Comparison of ENCODE assay signal across 8 cellular contexts in the genomic region with DNA sequence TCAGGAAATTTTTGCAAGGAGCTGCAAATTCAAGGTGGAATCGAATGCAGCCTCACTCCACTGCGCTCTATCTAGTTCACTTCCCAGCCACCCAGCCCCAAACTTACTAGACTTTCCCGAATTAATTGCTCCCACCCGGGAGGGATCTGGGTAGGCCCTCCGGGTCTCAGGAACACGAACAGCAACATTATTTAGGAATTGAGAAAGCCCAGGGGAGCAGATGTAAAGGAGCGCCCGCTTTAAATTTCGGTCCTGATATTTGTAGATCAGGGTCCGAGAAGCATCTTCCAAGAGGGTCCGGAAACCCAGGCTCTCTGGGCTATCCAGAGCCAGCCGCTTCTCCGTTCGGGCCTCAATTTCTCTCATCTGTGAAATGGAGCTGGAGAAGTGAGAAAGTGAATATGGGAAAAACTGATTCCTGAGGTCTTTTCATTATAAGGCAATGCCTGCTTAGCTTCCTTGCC. TPM values are rescaled to one million over a fixed set of nuclear protein-coding genes. Genes with fewer than 3 reads are reported as not detected.
DNase-seq lines count a peak whose midpoint lies in the region; ATAC-seq and TF ChIP-seq lines count a peak whose summit lies in the region.

No MANE protein-coding gene starts in this region.

- H3K27ac ChIP-seq in left lung, result peak overlapping the region; percentile 90 to 95
- no peak overlapping the region for H3K27ac ChIP-seq in thymus (ENCODE audit: low read depth)

- H3K27me3 ChIP-seq in left lung (peaks cover 0 to 10% of the 10 kb centered on the region in 2 donors), thymus (ENCODE audit: control insufficient read depth, insufficient read depth) (peaks cover 25% of the 10 kb centered on the region)

- H3K9me3 Mint-ChIP-seq in activated CD8-positive, alpha-beta memory T cell treated with anti-CD3 and anti-CD28 coated beads, Interleukin-2, amount 10 ng/mL, durations not matched to agents 7 days and 5 days (ENCODE audit: low read depth), result no peaks in the 10 kb centered on the region
- no peaks in the 10 kb centered on the region for H3K9me3 Mint-ChIP-seq in activated naive CD8-positive, alpha-beta T cell treated with anti-CD3 and anti-CD28 coated beads, Interleukin-2, amount 50 U/mL, for 24 hours

- no peak for ATAC-seq in activated CD8-positive, alpha-beta memory T cell treated with anti-CD3 and anti-CD28 coated beads, Interleukin-2, amount 10 ng/mL, durations not matched to agents 7 days and 5 days
- no peak for ATAC-seq in activated naive CD8-positive, alpha-beta T cell treated with anti-CD3 and anti-CD28 coated beads, Interleukin-2, amount 50 U/mL, for 24 hours
- ATAC-seq in left lung, result no peak
- ATAC-seq in left colon, result no peak
- ATAC-seq in HG03159 (IDR thresholded peaks at IDR 0.05; ENCODE audit: unreplicated experiment), result no peak

- no peaks in the 10 kb centered on the region for H3K36me3 Mint-ChIP-seq in activated CD8-positive, alpha-beta memory T cell treated with anti-CD3 and anti-CD28 coated beads, Interleukin-2, amount 10 ng/mL, durations not matched to agents 7 days and 5 days
- H3K36me3 Mint-ChIP-seq in activated naive CD8-positive, alpha-beta T cell treated with anti-CD3 and anti-CD28 coated beads, Interleukin-2, amount 50 U/mL, for 24 hours (ENCODE audit: low read depth), result no peaks in the 10 kb centered on the region

- H3K36me3 ChIP-seq in left lung (no peaks in the 10 kb centered on the region), thymus (ENCODE audit: control insufficient read depth, insufficient read depth) (no peaks in the 10 kb centered on the region)

- CTCF ChIA-PET in activated CD8-positive, alpha-beta memory T cell treated with anti-CD3 and anti-CD28 coated beads, Interleukin-2, amount 10 ng/mL, durations not matched to agents 7 days and 5 days (lab: Charles Lee), result interaction anchor here (1.0 to 22.6 kb wide), 8 partner anchors 8 to 119 kb away, joined by 3 to 1101 read pairs (median 5); no protein-coding TSS in a partner anchor

- H3K9me3 ChIP-seq in left lung (no peaks in the 10 kb centered on the region), thymus (ENCODE audit: control insufficient read depth) (no peaks in the 10 kb centered on the region)

- no peak for DNase-seq in activated CD8-positive, alpha-beta memory T cell treated with anti-CD3 and anti-CD28 coated beads, Interleukin-2, amount 10 ng/mL, durations not matched to agents 7 days and 5 days
- no peak for DNase-seq in activated CD8-positive, alpha-beta memory T cell treated with anti-CD3 and anti-CD28 coated beads, Interleukin-2, amount 50 U/mL, for 4 hours
- DNase-seq in activated naive CD8-positive, alpha-beta T cell treated with anti-CD3 and anti-CD28 coated beads, Interleukin-2, amount 50 U/mL, for 24 hours, result no peak
- DNase-seq in left lung (no peak), left colon (no peak)
- DNase-seq in effector CD8-positive, alpha-beta T cell (lab: John Stamatoyannopoulos, UW), result no peak

- TF ChIP-seq CTCF in left lung (IDR thresholded peaks at IDR 0.05), result no peak

- peak overlapping the region; percentile 78 for H3K4me3 Mint-ChIP-seq in activated CD8-positive, alpha-beta memory T cell treated with anti-CD3 and anti-CD28 coated beads, Interleukin-2, amount 10 ng/mL, durations not matched to agents 7 days and 5 days
- H3K4me3 Mint-ChIP-seq in activated naive CD8-positive, alpha-beta T cell treated with anti-CD3 and anti-CD28 coated beads, Interleukin-2, amount 50 U/mL, for 24 hours, result peak overlapping the region; percentile 89

- no peak overlapping the region for H3K27ac Mint-ChIP-seq in activated CD8-positive, alpha-beta memory T cell treated with anti-CD3 and anti-CD28 coated beads, Interleukin-2, amount 10 ng/mL, durations not matched to agents 7 days and 5 days
- no peak overlapping the region for H3K27ac Mint-ChIP-seq in activated naive CD8-positive, alpha-beta T cell treated with anti-CD3 and anti-CD28 coated beads, Interleukin-2, amount 50 U/mL, for 24 hours

- H3K27me3 Mint-ChIP-seq in activated CD8-positive, alpha-beta memory T cell treated with anti-CD3 and anti-CD28 coated beads, Interleukin-2, amount 10 ng/mL, durations not matched to agents 7 days and 5 days, result peaks cover 70% of the 10 kb centered on the region
- peaks cover 59% of the 10 kb centered on the region for H3K27me3 Mint-ChIP-seq in activated naive CD8-positive, alpha-beta T cell treated with anti-CD3 and anti-CD28 coated beads, Interleukin-2, amount 50 U/mL, for 24 hours

- H3K4me3 ChIP-seq in left lung (peak overlapping the region; percentile 69 to 86), thymus (ENCODE audit: low read length) (peak overlapping the region; percentile 57)

- peaks cover 20 to 67% of the 10 kb centered on the region in 2 donors for H3K4me1 ChIP-seq in left lung
- H3K4me1 ChIP-seq in thymus (ENCODE audit: control insufficient read depth, insufficient read depth, low read length), result peaks cover 17% of the 10 kb centered on the region

- intact Hi-C loops in left lung (cut with DNase I), result no loop called here
- intact Hi-C loops in left colon (cut with DNase I, micrococcal nuclease), result no loop called here

- 2% methylated on average over 14 of the region's 14 CpGs for WGBS in thymus

- H3K4me1 Mint-ChIP-seq in activated CD8-positive, alpha-beta memory T cell treated with anti-CD3 and anti-CD28 coated beads, Interleukin-2, amount 10 ng/mL, durations not matched to agents 7 days and 5 days, result peaks cover 30% of the 10 kb centered on the region
- peaks cover 36% of the 10 kb centered on the region for H3K4me1 Mint-ChIP-seq in activated naive CD8-positive, alpha-beta T cell treated with anti-CD3 and anti-CD28 coated beads, Interleukin-2, amount 50 U/mL, for 24 hours

RNA-seq across cellular contexts. Expression of a gene that starts 0.5 kb away (rescaled TPM):
- not detected for total RNA-seq in activated CD8-positive, alpha-beta memory T cell treated with anti-CD3 and anti-CD28 coated beads, Interleukin-2, amount 10 ng/mL, durations not matched to agents 7 days and 5 days
- total RNA-seq in left lung (100 to 1,000 TPM; 185 to 297 TPM), left colon (100 to 1,000 TPM; 298 to 363 TPM)
- polyA plus RNA-seq in thymus, result 138 TPM

RNA-seq across cellular contexts. Expression of a gene that starts 33.1 kb away (rescaled TPM):
- not detected for total RNA-seq in activated CD8-positive, alpha-beta memory T cell treated with anti-CD3 and anti-CD28 coated beads, Interleukin-2, amount 10 ng/mL, durations not matched to agents 7 days and 5 days
- total RNA-seq in left lung (10 to 100 TPM; 13.5 to 15.7 TPM), left colon (under 1 TPM in 1 of 2 donors, not detected in 1; 0.67 TPM)
- polyA plus RNA-seq in thymus, result 5.4 TPM

Comparison
In these comparisons a context has a peak if more than half of its experiments do, and no peak if none do; other contexts are left out.
1. RNA of a gene that starts 0.5 kb away (total RNA-seq): 298 to 363 TPM in left colon and 185 to 297 TPM in left lung; not detected in activated CD8-positive, alpha-beta memory T cell treated with anti-CD3 and anti-CD28 coated beads, Interleukin-2, amount 10 ng/mL, durations not matched to agents 7 days and 5 days; every median in the first group is over 100 times any median in the second.
2. RNA of a gene that starts 33.1 kb away (total RNA-seq): 13.5 to 15.7 TPM in left lung; 0.67 TPM in left colon and not detected in activated CD8-positive, alpha-beta memory T cell treated with anti-CD3 and anti-CD28 coated beads, Interleukin-2, amount 10 ng/mL, durations not matched to agents 7 days and 5 days; every median in the first group is over 4 times any median in the second.